Comparison of ENCODE assay signal across 7 cellular contexts in genomic region chr4:53518807-53519206, GRCh38.
"Had no signal": no experiment of that assay in that cellular context is flagged by ENCODE, and none has a peak within 500 bp of the region (broad histone marks: within the 10 kb centered on the region; RNA-seq: fewer than 3 reads in every experiment).

No MANE protein-coding gene starts in this region.

- FAIRE-seq: HTR-8/SVneo had no signal

- H3K4me3 ChIP-seq: GM23338, HAP-1 had no signal

- H2AFZ ChIP-seq: GM23338 had no signal

- DNase-seq: H7, HFFc6, KBM-7 had no signal

- H3K4me1 ChIP-seq: HAP-1 had no signal

- H3K4me2 ChIP-seq: GM23338 had no signal

- H3K36me3 ChIP-seq: HAP-1 had no signal

- H3K9me3 ChIP-seq: HAP-1 had no signal

- ATAC-seq: GM23338, HCT116 had no signal
